Comparison of ENCODE assay signal across 8 cellular contexts in genomic region chr6:85449818-85450577, GRCh38. TPM values are rescaled to one million over a fixed set of nuclear protein-coding genes. Genes with fewer than 3 reads are reported as not detected.
DNase-seq lines count a peak whose midpoint lies in the region; ATAC-seq and TF ChIP-seq lines count a peak whose summit lies in the region.

TSS of gene NT5E (plus strand) at chr6:85450083. CDS start at chr6:85450140, 57 bp downstream.

- no peak for TF ChIP-seq EP300 in transverse colon (IDR thresholded peaks at IDR 0.05; ENCODE audit: low read depth)

- H3K79me1 ChIP-seq in H9 (ENCODE audit: insufficient read depth, low read depth, low read length, poor library complexity, severe bottlenecking) = no peaks in the 10 kb centered on the region

- no peak within 1 kb of the TSS for H3K23ac ChIP-seq in H9 (ENCODE audit: insufficient read length, low read depth, low read length)

- no peak within 1 kb of the TSS for H3T11ph ChIP-seq in H9 (ENCODE audit: low read length)

- peak; percentile 89 for DNase-seq in H9
- peak; percentile 86 for DNase-seq in MM.1S
- DNase-seq in activated T-helper 1 cell treated with anti-CD3 and anti-CD28 coated beads, Interleukin-12 subunit alpha, Interleukin-12 subunit beta, Interleukin-2, Interleukin-4 antibody, amounts not matched to agents 30 ng/mL and 10 ng/mL and 1 ng/mL, durations not matched to agents 14 hours and 24 hours and 36 hours (ENCODE audit: low spot score) = peak; percentile 37
- peak; percentile 75 to 81 for DNase-seq in fibroblast of lung (ENCODE audit: low read depth in 2 of 2)
- peak; percentile 53 for DNase-seq in naive B cell
- peak; percentile 70 for DNase-seq in transverse colon
- no peak for DNase-seq in middle frontal gyrus (ENCODE audit: extremely low spot score, low spot score)

- intact Hi-C loops in activated T-helper 1 cell treated with anti-CD3 and anti-CD28 coated beads, Interleukin-12 subunit alpha, Interleukin-12 subunit beta, Interleukin-2, Interleukin-4 antibody, amounts not matched to agents 30 ng/mL and 10 ng/mL and 1 ng/mL, durations not matched to agents 14 hours and 24 hours and 36 hours (cut with micrococcal nuclease) = loop anchor here (1.0 to 2.0 kb wide), 6 partner anchors 11 to 229 kb away; no protein-coding TSS in a partner anchor
- intact Hi-C loops in transverse colon (cut with DNase I; ENCODE audit: low total_unique reads) = no loop called here

- WGBS in H9 (ENCODE audit: extremely low coverage, insufficient read length, low lambda C conversion rate) = no CpG with 5 or more reads among the region's 82 CpGs
- 1% methylated on average over 61 of the region's 82 CpGs; no CpG with 5 or more reads in 1 of the 2 donors for WGBS in transverse colon (ENCODE audit: low coverage in 1 of 2), 2 donors

- H3K27ac Mint-ChIP-seq in H9 (peak within 1 kb of the TSS in 1 of 3 experiments; percentile 20; a peak in 2 of 7 replicates), naive B cell (peak within 1 kb of the TSS; percentile 83 to 99 (median 96))
- peak within 1 kb of the TSS; percentile 89 for H3K27ac Mint-ChIP-seq in activated T-helper 1 cell treated with anti-CD3 and anti-CD28 coated beads, Interleukin-12 subunit alpha, Interleukin-12 subunit beta, Interleukin-2, Interleukin-4 antibody, amounts not matched to agents 30 ng/mL and 10 ng/mL and 1 ng/mL, durations not matched to agents 14 hours and 24 hours and 36 hours

- H3K4me3 ChIP-seq in MM.1S (ENCODE audit: low read length) = peak within 1 kb of the TSS; percentile 90
- peak within 1 kb of the TSS; percentile 79 to 99 (median 89) for H3K4me3 ChIP-seq in fibroblast of lung (replicated peaks in 1 of 4; ENCODE audit: control extremely low read depth in 1 of 4, insufficient read depth in 1 of 4, low read depth in 3 of 4, low read length in 4 of 4)
- peak within 1 kb of the TSS; percentile 50 to 65 (median 56) for H3K4me3 ChIP-seq in transverse colon

- no peaks in the 10 kb centered on the region for H3K9me3 ChIP-seq in H9 (ENCODE audit: control insufficient read depth, low read depth, low read length)
- H3K9me3 ChIP-seq in MM.1S (replicated peaks; ENCODE audit: insufficient read depth, low read length) = no peaks in the 10 kb centered on the region
- H3K9me3 ChIP-seq in fibroblast of lung (ENCODE audit: control insufficient read depth, insufficient read depth, low read depth, low read length) = no peaks in the 10 kb centered on the region
- H3K9me3 ChIP-seq in transverse colon = no peaks in the 10 kb centered on the region

- H3K4me1 ChIP-seq in H9 (ENCODE audit: insufficient read depth, low read length) (no peaks in the 10 kb centered on the region), MM.1S (ENCODE audit: low read length) (peaks cover 3% of the 10 kb centered on the region; the same call in 1 of the 2 replicates), fibroblast of lung (ENCODE audit: control insufficient read depth, extremely low read depth, insufficient read depth, low read length) (peaks cover 11% of the 10 kb centered on the region), transverse colon (peaks cover 3 to 41% (median 30%) of the 10 kb centered on the region in 4 donors)

- peaks cover 18% of the 10 kb centered on the region for H3F3A ChIP-seq in MM.1S (ENCODE audit: insufficient read depth, low read length)

- peak within 1 kb of the TSS; percentile 70 to 86 for H3K4me3 Mint-ChIP-seq in H9
- H3K4me3 Mint-ChIP-seq in activated T-helper 1 cell treated with anti-CD3 and anti-CD28 coated beads, Interleukin-12 subunit alpha, Interleukin-12 subunit beta, Interleukin-2, Interleukin-4 antibody, amounts not matched to agents 30 ng/mL and 10 ng/mL and 1 ng/mL, durations not matched to agents 14 hours and 24 hours and 36 hours = peak within 1 kb of the TSS; percentile 98
- H3K4me3 Mint-ChIP-seq in naive B cell = peak within 1 kb of the TSS; percentile 86 to 100 (median 100)

- H3K23me2 ChIP-seq in H9 (ENCODE audit: insufficient read length, low read depth, low read length, poor library complexity, severe bottlenecking) = peaks cover 14% of the 10 kb centered on the region

- H3K56ac ChIP-seq in H9 (ENCODE audit: insufficient read length, low read depth, low read length) = no peak within 1 kb of the TSS

- peaks cover 24% of the 10 kb centered on the region for H3K27me3 ChIP-seq in H9 (ENCODE audit: insufficient read depth, low read length)
- no peaks in the 10 kb centered on the region for H3K27me3 ChIP-seq in MM.1S (replicated peaks; ENCODE audit: insufficient read depth, low read length)
- H3K27me3 ChIP-seq in fibroblast of lung (ENCODE audit: control insufficient read depth, insufficient read depth, low read length) = no peaks in the 10 kb centered on the region
- peaks cover 14% of the 10 kb centered on the region for H3K27me3 ChIP-seq in transverse colon

- in situ Hi-C loops in transverse colon (cut with MboI; ENCODE audit: low pct_ligation_motif_present in 1 of 4, low pct_unique_long_range_greater_than_20kb in 1 of 4, low sequenced_read_pairs in 3 of 4) = no loop called here

- no peak within 1 kb of the TSS for H2BK12ac ChIP-seq in H9 (ENCODE audit: insufficient read length, low read depth, low read length)

- H3K27ac ChIP-seq in H9 (ENCODE audit: insufficient read length, low read depth, low read length) = no peak within 1 kb of the TSS
- peak within 1 kb of the TSS; percentile 77 for H3K27ac ChIP-seq in MM.1S (ENCODE audit: low read length)
- peak within 1 kb of the TSS; percentile 95 for H3K27ac ChIP-seq in fibroblast of lung (ENCODE audit: insufficient read depth, low read length)
- H3K27ac ChIP-seq in transverse colon = peak within 1 kb of the TSS; percentile 85 to 89 (median 88)

- TF ChIP-seq CTCF in H9 (conservative IDR thresholded peaks at IDR 0.05) (no peak), MM.1S (IDR thresholded peaks at IDR 0.05; ENCODE audit: low read length) (no peak), fibroblast of lung (conservative IDR thresholded peaks at IDR 0.05 in 1 of 2, IDR thresholded peaks at IDR 0.05 in 1 of 2; ENCODE audit: low read depth in 1 of 2, low read length in 2 of 2) (no peak), transverse colon (IDR thresholded peaks at IDR 0.05) (no peak)

- H3K4ac ChIP-seq in H9 (ENCODE audit: low read depth, low read length) = no peak within 1 kb of the TSS

- no peak within 1 kb of the TSS for H2AK5ac ChIP-seq in H9 (ENCODE audit: insufficient read length, low read length)

- H2AFZ ChIP-seq in H9 (ENCODE audit: low read length) = no peak within 1 kb of the TSS
- peak within 1 kb of the TSS; percentile 97 for H2AFZ ChIP-seq in MM.1S (ENCODE audit: low read length)
- peak within 1 kb of the TSS; percentile 28 for H2AFZ ChIP-seq in fibroblast of lung (ENCODE audit: low read length)

- H3K4me2 ChIP-seq in H9 (ENCODE audit: insufficient read depth, insufficient read length, low read length) (peak within 1 kb of the TSS; percentile 71), MM.1S (ENCODE audit: low read depth, low read length) (peak within 1 kb of the TSS; percentile 90), fibroblast of lung (ENCODE audit: extremely low read depth, insufficient read depth, low read length) (peak within 1 kb of the TSS; percentile 86)

- H3K27me3 Mint-ChIP-seq in H9 (ENCODE audit: low read depth) (peaks cover 72% of the 10 kb centered on the region), naive B cell (peaks cover 0 to 51% (median 7%) of the 10 kb centered on the region in 3 donors)
- H3K27me3 Mint-ChIP-seq in activated T-helper 1 cell treated with anti-CD3 and anti-CD28 coated beads, Interleukin-12 subunit alpha, Interleukin-12 subunit beta, Interleukin-2, Interleukin-4 antibody, amounts not matched to agents 30 ng/mL and 10 ng/mL and 1 ng/mL, durations not matched to agents 14 hours and 24 hours and 36 hours (ENCODE audit: insufficient read depth) = peaks cover 31% of the 10 kb centered on the region

- no peaks in the 10 kb centered on the region; a peak in 3 of 5 replicates for H3K9me3 Mint-ChIP-seq in H9
- H3K9me3 Mint-ChIP-seq in activated T-helper 1 cell treated with anti-CD3 and anti-CD28 coated beads, Interleukin-12 subunit alpha, Interleukin-12 subunit beta, Interleukin-2, Interleukin-4 antibody, amounts not matched to agents 30 ng/mL and 10 ng/mL and 1 ng/mL, durations not matched to agents 14 hours and 24 hours and 36 hours = no peaks in the 10 kb centered on the region
- no peaks in the 10 kb centered on the region for H3K9me3 Mint-ChIP-seq in naive B cell

- peak within 1 kb of the TSS; percentile 61; the same call in 1 of the 2 replicates for H3K14ac ChIP-seq in H9 (ENCODE audit: insufficient read depth, low read length)

- TF ChIP-seq POLR2A in transverse colon (IDR thresholded peaks at IDR 0.05) = peak; percentile 68

- no peak within 1 kb of the TSS for H2BK20ac ChIP-seq in H9 (ENCODE audit: low read depth, low read length, poor library complexity, severe bottlenecking)

- H3K4me1 Mint-ChIP-seq in H9 = peaks cover 9 to 12% of the 10 kb centered on the region in 2 experiments
- peaks cover 66% of the 10 kb centered on the region for H3K4me1 Mint-ChIP-seq in activated T-helper 1 cell treated with anti-CD3 and anti-CD28 coated beads, Interleukin-12 subunit alpha, Interleukin-12 subunit beta, Interleukin-2, Interleukin-4 antibody, amounts not matched to agents 30 ng/mL and 10 ng/mL and 1 ng/mL, durations not matched to agents 14 hours and 24 hours and 36 hours (ENCODE audit: low read depth)
- H3K4me1 Mint-ChIP-seq in naive B cell = peaks cover 27 to 65% (median 64%) of the 10 kb centered on the region in 3 donors

- H2BK5ac ChIP-seq in H9 (ENCODE audit: insufficient read length, low read length) = no peak within 1 kb of the TSS

- H4K8ac ChIP-seq in H9 (replicated peaks; ENCODE audit: insufficient read length, low read depth, low read length) = no peak within 1 kb of the TSS

- H4K20me1 ChIP-seq in H9 (ENCODE audit: control insufficient read depth, insufficient read depth, insufficient read length) = no peaks in the 10 kb centered on the region
- H4K20me1 ChIP-seq in MM.1S (ENCODE audit: insufficient read depth, low read length) = no peaks in the 10 kb centered on the region
- H4K20me1 ChIP-seq in fibroblast of lung (ENCODE audit: control insufficient read depth, extremely low read depth, insufficient read depth, low read length) = no peaks in the 10 kb centered on the region

- H4K5ac ChIP-seq in H9 (ENCODE audit: insufficient read length, low read depth, low read length) = no peak within 1 kb of the TSS

- no peaks in the 10 kb centered on the region for H3K9me2 ChIP-seq in MM.1S (replicated peaks; ENCODE audit: insufficient read depth, low read length)

- no peak within 1 kb of the TSS for H4K91ac ChIP-seq in H9 (ENCODE audit: insufficient read length, low read depth, low read length)

- H3K79me2 ChIP-seq in H9 (ENCODE audit: insufficient read depth, low read length) (no peaks in the 10 kb centered on the region), MM.1S (ENCODE audit: low read length) (no peaks in the 10 kb centered on the region), fibroblast of lung (ENCODE audit: control insufficient read depth, insufficient read depth, low read length) (peaks cover 69% of the 10 kb centered on the region)

- H3K36me3 Mint-ChIP-seq in H9 (ENCODE audit: insufficient read depth in 1 of 3, low read depth in 3 of 3) = no peaks in the 10 kb centered on the region
- H3K36me3 Mint-ChIP-seq in activated T-helper 1 cell treated with anti-CD3 and anti-CD28 coated beads, Interleukin-12 subunit alpha, Interleukin-12 subunit beta, Interleukin-2, Interleukin-4 antibody, amounts not matched to agents 30 ng/mL and 10 ng/mL and 1 ng/mL, durations not matched to agents 14 hours and 24 hours and 36 hours (ENCODE audit: low read depth) = peaks cover 11% of the 10 kb centered on the region
- H3K36me3 Mint-ChIP-seq in naive B cell = peaks cover 0 to 4% of the 10 kb centered on the region in 2 donors

- no peak within 1 kb of the TSS for H2BK15ac ChIP-seq in H9 (ENCODE audit: low read depth, low read length)

- H2BK120ac ChIP-seq in H9 (ENCODE audit: low read depth, low read length, poor library complexity, severe bottlenecking) = no peak within 1 kb of the TSS

- H3K36me3 ChIP-seq in MM.1S (replicated peaks; ENCODE audit: insufficient read depth, low read length) (no peaks in the 10 kb centered on the region), fibroblast of lung (ENCODE audit: control insufficient read depth, insufficient read depth, low read length) (no peaks in the 10 kb centered on the region), transverse colon (no peaks in the 10 kb centered on the region)

- peak within 1 kb of the TSS; percentile 11 for H3K9ac ChIP-seq in H9 (ENCODE audit: extremely low read depth, insufficient read length, low read length)
- H3K9ac ChIP-seq in MM.1S (ENCODE audit: low read length) = peak within 1 kb of the TSS; percentile 73
- peak within 1 kb of the TSS; percentile 91 for H3K9ac ChIP-seq in fibroblast of lung (ENCODE audit: insufficient read depth, low read length)

- ATAC-seq in GM18499 (IDR thresholded peaks at IDR 0.05; ENCODE audit: insufficient read depth, unreplicated experiment) (peak; percentile 57), naive B cell (ENCODE audit: low read depth in 2 of 2) (peak; percentile 57 to 65)

- H3K18ac ChIP-seq in H9 (ENCODE audit: insufficient read length, low read depth, low read length) = no peak within 1 kb of the TSS

RNA-seq across cellular contexts. Expression of gene NT5E, which starts in this region (rescaled TPM):
- 0.33 and 0.52 TPM in 2 replicates for total RNA-seq in H9 (2021)
- 12.5 and 15.2 TPM in 2 replicates for total RNA-seq in activated T-helper 1 cell treated with anti-CD3 and anti-CD28 coated beads, Interleukin-12 subunit alpha, Interleukin-12 subunit beta, Interleukin-2, Interleukin-4 antibody, amounts not matched to agents 30 ng/mL and 10 ng/mL and 1 ng/mL, durations not matched to agents 14 hours and 24 hours and 36 hours
- 111 and 257 TPM in 2 replicates for total RNA-seq in fibroblast of lung
- 217 and 324 TPM in 2 replicates for polyA plus RNA-seq in fibroblast of lung
- polyA plus RNA-seq in fibroblast of lung (2012) = 125 and 203 TPM in 2 replicates
- 43.7 and 113 TPM in 2 replicates for polyA minus RNA-seq in fibroblast of lung (ENCODE audit: low replicate concordance)
- polyA plus RNA-seq in naive B cell (ENCODE audit: low read depth in 6 of 6) = 100 to 1,000 TPM in 5 of 6 donors, 10 to 100 TPM in 1; 97.8 to 211 (median 131) TPM
- total RNA-seq in transverse colon = 10 to 100 TPM; 10.5 to 71.8 (median 31.5) TPM

Comparison
In these comparisons a context has a peak if more than half of its experiments do, and no peak if none do; other contexts are left out.
1. Peak in DNase-seq, H3K9ac ChIP-seq and H3K4me2 ChIP-seq in H9; RNA of the gene not detected or under 1 TPM.
2. H3K9ac ChIP-seq: peak in every context shown above with its lines; median percentile 91 in fibroblast of lung; 73 in MM.1S; 11 in H9.